In the genomic region with DNA sequence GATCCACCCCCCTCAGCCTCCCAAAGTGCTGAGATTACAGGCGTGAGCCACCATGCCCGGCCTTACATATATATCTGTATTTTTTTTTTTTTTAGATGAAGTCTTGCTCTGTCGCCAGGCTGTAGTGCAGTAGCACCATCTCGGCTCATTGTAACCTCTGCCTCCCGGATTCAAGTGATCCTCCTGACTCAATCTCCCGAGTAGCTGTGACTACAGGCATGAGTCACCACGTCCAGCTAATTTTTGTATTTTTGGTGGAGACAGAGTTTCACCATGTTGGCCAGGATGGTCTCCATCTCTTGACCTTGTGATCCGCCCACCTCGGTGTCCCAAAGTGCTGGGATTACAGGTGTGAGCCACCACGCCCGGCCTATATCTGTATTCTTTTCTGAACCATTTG, we compare ENCODE assay signal across 8 cellular contexts. TPM values are rescaled to one million over a fixed set of nuclear protein-coding genes. Genes with fewer than 3 reads are reported as not detected.
DNase-seq lines count a peak whose midpoint lies in the region; ATAC-seq, FAIRE-seq and TF ChIP-seq lines count a peak whose summit lies in the region.
"Not testable (repeated sequence)": the region's sequence is repeated elsewhere in the genome, so short reads cannot be mapped to it uniquely, and the experiment has no call there.
"Had no signal": no experiment of that assay in that cellular context is flagged by ENCODE, and none has a peak within 500 bp of the region (broad histone marks: within the 10 kb centered on the region; RNA-seq: fewer than 3 reads in every experiment).

No MANE protein-coding gene starts in this region.

- not testable (repeated sequence) for H3K9me1 ChIP-seq in K562 (ENCODE audit: control insufficient read depth, insufficient read depth, low read length)

- H3K79me2 ChIP-seq in GM23248 (ENCODE audit: insufficient read depth) (peaks cover 11% of the 10 kb centered on the region), Karpas-422 (ENCODE audit: low read length) (peaks cover 12% of the 10 kb centered on the region), K562 (ENCODE audit: control insufficient read depth, insufficient read depth, low read length) (peaks cover 16% of the 10 kb centered on the region)

- H3K4me1 ChIP-seq in GM23248 (ENCODE audit: insufficient read depth), result not testable (repeated sequence)
- H3K4me1 ChIP-seq in Karpas-422 (ENCODE audit: low read length) (peaks cover 19% of the 10 kb centered on the region), K562 (replicated peaks in 1 of 2; ENCODE audit: control insufficient read depth in 2 of 2, insufficient read depth in 2 of 2, low read length in 2 of 2) (peaks cover 14% of the 10 kb centered on the region in 2 experiments; a peak in 4 of 5 replicates)

- peak overlapping the region; percentile 21 for H2AFZ ChIP-seq in GM23248
- not testable (repeated sequence) for H2AFZ ChIP-seq in Karpas-422 (ENCODE audit: low read length); K562 (ENCODE audit: low read depth, low read length)

- not testable (repeated sequence) for TF ChIP-seq CTCF in K562 (IDR thresholded peaks at IDR 0.05 in 2 of 3, conservative IDR thresholded peaks at IDR 0.05 in 1 of 3; ENCODE audit: insufficient read depth in 2 of 3, low read depth in 1 of 3, low read length in 3 of 3); epithelial cell of esophagus (IDR thresholded peaks at IDR 0.05; ENCODE audit: insufficient read depth, low read depth, low read length, missing control alignments); foreskin fibroblast (IDR thresholded peaks at IDR 0.05; ENCODE audit: low read depth, low read length)

- not testable (repeated sequence) for H3K9ac ChIP-seq in GM23248; Karpas-422 (ENCODE audit: low read length); K562 (ENCODE audit: insufficient read depth in 1 of 2, low read depth in 2 of 2, low read length in 2 of 2)

- TF ChIP-seq RAD21 in K562 (CRISPR knock-in tag; conservative IDR thresholded peaks at IDR 0.05 in 1 of 2, IDR thresholded peaks at IDR 0.05 in 1 of 2), result not testable (repeated sequence)

- intact Hi-C loops in K562 (cut with micrococcal nuclease), result loop anchor here (5.0 kb wide), 1 partner anchor 188 kb away; no protein-coding TSS in a partner anchor

- H3K36me3 ChIP-seq in GM23248 (ENCODE audit: low read depth); Karpas-422 (ENCODE audit: insufficient read depth, low read length); K562 (ENCODE audit: control insufficient read depth, insufficient read depth, low read length): not testable (repeated sequence)

- peak; percentile 23 for DNase-seq in ACHN
- peak; percentile 82 for DNase-seq in GM23248
- DNase-seq in Karpas-422, result peak; percentile 35
- DNase-seq in RKO (ENCODE audit: low spot score), result peak; percentile 81
- not testable (repeated sequence) for DNase-seq in K562 (ENCODE audit: extremely low read depth in 1 of 4, low spot score in 3 of 4)
- peak; percentile 56 for DNase-seq in epithelial cell of esophagus (ENCODE audit: low read depth)
- DNase-seq in foreskin fibroblast, result peak; percentile 52 to 76

- H3K4me2 ChIP-seq in GM23248 (ENCODE audit: unreplicated experiment); Karpas-422 (ENCODE audit: low read depth, low read length, poor library complexity, severe bottlenecking); K562 (ENCODE audit: insufficient read depth, low read length): not testable (repeated sequence)

- POLR2A ChIA-PET in K562 (lab: Yijun Ruan, JAX), result interaction anchor here (0.6 kb wide), 1 partner anchor 636 kb away, joined by 3 read pairs; no protein-coding TSS in a partner anchor

- FAIRE-seq in K562 (lab: Jason Lieb, UNC), result not testable (repeated sequence)

- WGBS in GM23248 (ENCODE audit: low coverage in 1 of 2, low lambda C conversion rate in 2 of 2, missing lambda C conversion rate in 2 of 2), 2 experiments, result 39 to 44% methylated on average over 11 of the region's 11 CpGs
- 67% methylated on average over 10 of the region's 11 CpGs for WGBS in K562 (ENCODE audit: insufficient coverage, low coverage, missing lambda C conversion rate)

- H4K20me1 ChIP-seq in GM23248 (ENCODE audit: insufficient read depth); Karpas-422 (ENCODE audit: insufficient read depth, low read depth, low read length); K562 (replicated peaks; ENCODE audit: control insufficient read depth, insufficient read depth, low read length): not testable (repeated sequence)

- H3K4me3 ChIP-seq in GM23248; Karpas-422 (ENCODE audit: low read length); K562; epithelial cell of esophagus (ENCODE audit: low read length); foreskin fibroblast (ENCODE audit: low read depth in 1 of 2, low read length in 2 of 2): not testable (repeated sequence)

- H3K9me2 ChIP-seq in GM23248 (ENCODE audit: insufficient read depth); Karpas-422 (replicated peaks; ENCODE audit: insufficient read depth, low read length): not testable (repeated sequence)

- not testable (repeated sequence) for H3K27ac ChIP-seq in GM23248; Karpas-422 (ENCODE audit: low read length); K562 (ENCODE audit: extremely low read depth, low read depth, low read length)

- CTCF ChIA-PET in K562 (lab: Yijun Ruan, JAX; ENCODE audit: low intra/inter-chr PET ratio), result not testable (repeated sequence)

- H3F3A ChIP-seq in GM23248 (ENCODE audit: insufficient read depth), result peaks cover 18% of the 10 kb centered on the region

- not testable (repeated sequence) for TF ChIP-seq EP300 in K562 (IDR thresholded peaks at IDR 0.05; ENCODE audit: low read length)

- not testable (repeated sequence) for ATAC-seq in K562

- H3K9me3 ChIP-seq in GM23248 (ENCODE audit: low read depth); Karpas-422 (ENCODE audit: low read length); K562 (replicated peaks; ENCODE audit: control insufficient read depth, insufficient read depth, low read depth, low read length): not testable (repeated sequence)

- not testable (repeated sequence) for BruUV-seq in K562 (replicated peaks; lab: Mats Ljungman, UMichigan)

- not testable (repeated sequence) for H3K27me3 ChIP-seq in GM23248 (replicated peaks; ENCODE audit: insufficient read depth); Karpas-422 (ENCODE audit: low read length); K562 (ENCODE audit: control insufficient read depth in 2 of 2, insufficient read depth in 2 of 2, low read length in 2 of 2)

- not testable (repeated sequence) for TF ChIP-seq POLR2A in K562 (conservative IDR thresholded peaks at IDR 0.05)

- in situ Hi-C loops in ACHN (cut with HindIII; ENCODE audit: low pct_ligation_motif_present, low pct_unique_long_range_greater_than_20kb, low sequenced_read_pairs), result not testable (repeated sequence)
- in situ Hi-C loops in GM23248 (cut with MboI), result loop anchor here (10.0 kb wide), 1 partner anchor 190 kb away; no protein-coding TSS in a partner anchor
- in situ Hi-C loops in K562 (cut with MboI), result loop anchor here (5.0 kb wide), 2 partner anchors 88 to 183 kb away; no protein-coding TSS in a partner anchor

RNA-seq across cellular contexts. Expression of gene PSMD9, which starts 3.5 kb away (rescaled TPM):
- total RNA-seq in GM23248 (2014; rRNA removed; shearing (Covaris generic)), result 93.7 and 134 TPM in 2 replicates
- 129 and 141 TPM in 2 replicates for polyA plus RNA-seq in GM23248 (2016; fragmentation: Nextera tagmentation; extraction: Ambion mirVana)
- 70.6 and 127 TPM in 2 replicates for total RNA-seq in Karpas-422 (2014; rRNA removed; shearing (Covaris generic); ENCODE audit: low replicate concordance)
- total RNA-seq in K562 (2011; cell fraction: chromatin; rRNA removed; ENCODE audit: low replicate concordance), result 73.2 and 111 TPM in 2 replicates
- total RNA-seq in K562 (2011; cell fraction: nucleolus; rRNA removed), result 69.7 and 70.4 TPM in 2 replicates
- total RNA-seq in K562 (2011; cell fraction: nucleoplasm; rRNA removed), result 93.6 and 131 TPM in 2 replicates
- 143 and 187 TPM in 2 replicates for total RNA-seq in K562 (2014; rRNA removed)
- total RNA-seq in K562 (2014; rRNA removed; fragmentation: Illumina TruSeq; extraction: Trizol), result 34.1 and 34.5 TPM in 2 replicates
- 61.7 and 78.2 TPM in 2 replicates for total RNA-seq in K562 (2015; rRNA removed; fragmentation: Illumina TruSeq; extraction: Trizol)
- total RNA-seq in K562 (2021), result 66.4 and 71.7 TPM in 2 replicates
- 61.3 and 68.5 TPM in 2 replicates for polyA plus RNA-seq in K562 (2011; rRNA removed)
- polyA plus RNA-seq in K562 (2011; cell fraction: cytosol; rRNA removed), result 61.8 and 93.1 TPM in 2 replicates
- polyA plus RNA-seq in K562 (2011; cell fraction: nucleus; rRNA removed), result 51.5 and 53.5 TPM in 2 replicates
- polyA plus RNA-seq in K562 (2012), result 76.1 and 85.2 TPM in 2 replicates
- polyA plus RNA-seq in K562 (2014; fragmentation: Illumina TruSeq; extraction: Trizol), result 31.0 and 60.0 TPM in 2 replicates
- 10 to 100 TPM; 12.2 to 22.8 TPM for polyA plus RNA-seq in K562 (2014; fragmentation: Nextera tagmentation; extraction: Ambion mirVana)
- polyA plus RNA-seq in K562 (2014; rRNA removed), result 92.2 and 107 TPM in 2 replicates
- 29.3 and 37.7 TPM in 2 replicates for polyA minus RNA-seq in K562 (2011; rRNA and poly(A)+ RNA removed)
- polyA minus RNA-seq in K562 (2011; cell fraction: cytosol; rRNA and poly(A)+ RNA removed), result 23.0 and 42.7 TPM in 2 replicates
- polyA minus RNA-seq in K562 (2011; cell fraction: nucleus; rRNA and poly(A)+ RNA removed), result 13.3 and 29.5 TPM in 2 replicates

RNA-seq across cellular contexts. Expression of gene HPD, which starts 26.5 kb away (rescaled TPM):
- total RNA-seq in GM23248 (2014; rRNA removed; shearing (Covaris generic)), result not detected in 2 replicates
- not detected in 2 replicates for polyA plus RNA-seq in GM23248 (2016; fragmentation: Nextera tagmentation; extraction: Ambion mirVana)
- total RNA-seq in Karpas-422 (2014; rRNA removed; shearing (Covaris generic); ENCODE audit: low replicate concordance), result not detected in 2 replicates
- total RNA-seq in K562 (2011; cell fraction: chromatin; rRNA removed; ENCODE audit: low replicate concordance), result 0.53 TPM in 1 of 2 replicates, not detected in the other
- 0.33 TPM in 1 of 2 replicates, not detected in the other for total RNA-seq in K562 (2011; cell fraction: nucleolus; rRNA removed)
- total RNA-seq in K562 (2011; cell fraction: nucleoplasm; rRNA removed), result not detected in 2 replicates
- total RNA-seq in K562 (2014; rRNA removed), result 0.23 TPM in 1 of 2 replicates, not detected in the other
- not detected in 2 replicates for total RNA-seq in K562 (2014; rRNA removed; fragmentation: Illumina TruSeq; extraction: Trizol)
- total RNA-seq in K562 (2015; rRNA removed; fragmentation: Illumina TruSeq; extraction: Trizol), result not detected in 2 replicates
- total RNA-seq in K562 (2021), result 0.29 TPM in 2 replicates
- 0.06 TPM in 1 of 2 replicates, not detected in the other for polyA plus RNA-seq in K562 (2011; rRNA removed)
- polyA plus RNA-seq in K562 (2011; cell fraction: cytosol; rRNA removed), result 0.04 and 0.18 TPM in 2 replicates
- polyA plus RNA-seq in K562 (2011; cell fraction: nucleus; rRNA removed), result not detected in 2 replicates
- polyA plus RNA-seq in K562 (2012), result 0.08 and 0.36 TPM in 2 replicates
- not detected in 2 replicates for polyA plus RNA-seq in K562 (2014; fragmentation: Illumina TruSeq; extraction: Trizol)
- polyA plus RNA-seq in K562 (2014; fragmentation: Nextera tagmentation; extraction: Ambion mirVana), result under 1 TPM; 0.07 TPM
- 0.09 TPM in 1 of 2 replicates, not detected in the other for polyA plus RNA-seq in K562 (2014; rRNA removed)
- 0.53 TPM in 1 of 2 replicates, not detected in the other for polyA minus RNA-seq in K562 (2011; rRNA and poly(A)+ RNA removed)
- polyA minus RNA-seq in K562 (2011; cell fraction: cytosol; rRNA and poly(A)+ RNA removed), result not detected in 2 replicates
- not detected in 2 replicates for polyA minus RNA-seq in K562 (2011; cell fraction: nucleus; rRNA and poly(A)+ RNA removed)
- total RNA-seq: CD4-positive, alpha-beta T cell had no signal

RNA-seq across cellular contexts. Expression of gene CFAP251, which starts 33.3 kb away (rescaled TPM):
- 1.6 and 4.4 TPM in 2 replicates for total RNA-seq in GM23248 (2014; rRNA removed; shearing (Covaris generic))
- polyA plus RNA-seq in GM23248 (2016; fragmentation: Nextera tagmentation; extraction: Ambion mirVana) (0.46 and 0.58 TPM in 2 replicates), K562 (2011; rRNA removed) (20.0 and 22.2 TPM in 2 replicates), K562 (2014; fragmentation: Illumina TruSeq; extraction: Trizol) (16.5 and 18.1 TPM in 2 replicates), K562 (2014; fragmentation: Nextera tagmentation; extraction: Ambion mirVana) (10 to 100 TPM; 17.4 to 24.3 TPM), K562 (2014; rRNA removed) (27.7 and 31.0 TPM in 2 replicates)
- 17.9 and 30.3 TPM in 2 replicates for total RNA-seq in Karpas-422 (2014; rRNA removed; shearing (Covaris generic); ENCODE audit: low replicate concordance)
- total RNA-seq in K562 (2011; cell fraction: chromatin; rRNA removed; ENCODE audit: low replicate concordance), result 69.4 and 86.7 TPM in 2 replicates
- 33.5 and 44.6 TPM in 2 replicates for total RNA-seq in K562 (2011; cell fraction: nucleolus; rRNA removed)
- 42.5 and 56.6 TPM in 2 replicates for total RNA-seq in K562 (2011; cell fraction: nucleoplasm; rRNA removed)
- total RNA-seq in K562 (2014; rRNA removed) (23.9 and 25.2 TPM in 2 replicates), K562 (2014; rRNA removed; fragmentation: Illumina TruSeq; extraction: Trizol) (16.6 and 19.0 TPM in 2 replicates), K562 (2015; rRNA removed; fragmentation: Illumina TruSeq; extraction: Trizol) (16.2 and 19.1 TPM in 2 replicates), K562 (2021) (17.2 and 18.2 TPM in 2 replicates)
- polyA plus RNA-seq in K562 (2011; cell fraction: cytosol; rRNA removed), result 12.2 and 17.2 TPM in 2 replicates
- polyA plus RNA-seq in K562 (2011; cell fraction: nucleus; rRNA removed), result 42.3 and 43.1 TPM in 2 replicates
- polyA plus RNA-seq in K562 (2012), result 12.5 and 19.8 TPM in 2 replicates
- polyA minus RNA-seq in K562 (2011; rRNA and poly(A)+ RNA removed), result 38.6 and 40.6 TPM in 2 replicates
- polyA minus RNA-seq in K562 (2011; cell fraction: cytosol; rRNA and poly(A)+ RNA removed), result 10.4 and 13.1 TPM in 2 replicates
- polyA minus RNA-seq in K562 (2011; cell fraction: nucleus; rRNA and poly(A)+ RNA removed), result 18.7 and 32.1 TPM in 2 replicates
